Comparison of ENCODE assay signal across 37 cellular contexts in genomic region chr10:22752272-22752671, GRCh38. TPM values are rescaled to one million over a fixed set of nuclear protein-coding genes. Genes with fewer than 3 reads are reported as not detected.
DNase-seq lines count a peak whose midpoint lies in the region; ATAC-seq lines count a peak whose summit lies in the region.
"Had no signal": no experiment of that assay in that cellular context is flagged by ENCODE, and none has a peak within 500 bp of the region (broad histone marks: within the 10 kb centered on the region; RNA-seq: fewer than 3 reads in every experiment).

No MANE protein-coding gene starts in this region.

- H3K4me3 ChIP-seq in ACC112 (ENCODE audit: low read depth, low read length), result no peak overlapping the region
- H3K4me3 ChIP-seq: coronary artery, GM23338, mucosa of descending colon, right lobe of liver, spleen, thoracic aorta had no signal

- H3K4me1 ChIP-seq in ACC112 (ENCODE audit: control insufficient read depth, insufficient read depth, low read length, unreplicated experiment), result peaks cover 13% of the 10 kb centered on the region
- H3K4me1 ChIP-seq: right lobe of liver had no signal

- no peaks in the 10 kb centered on the region for H3K27me3 Mint-ChIP-seq in activated CD4-positive, alpha-beta memory T cell treated with anti-CD3 and anti-CD28 coated beads, Interleukin-2, amount 10 ng/mL, durations not matched to agents 7 days and 5 days
- H3K27me3 Mint-ChIP-seq: activated CD4-positive, alpha-beta memory T cell treated with anti-CD3 and anti-CD28 coated beads for 36 hours; IgD-negative memory B cell; progenitor cell of endocrine pancreas; stimulated activated naive CD8-positive, alpha-beta T cell treated with anti-CD3 and anti-CD28 coated beads, Interleukin-15, Interleukin-2, amounts not matched to agents 100 ng/mL and 50 ng/mL, for 24 hours had no signal

- POLR2A ChIA-PET in activated CD4-positive, alpha-beta memory T cell treated with anti-CD3 and anti-CD28 coated beads, Interleukin-2, amount 10 ng/mL, durations not matched to agents 7 days and 5 days (lab: Charles Lee), result no interaction called here

- no peaks in the 10 kb centered on the region for H3K36me3 Mint-ChIP-seq in activated CD4-positive, alpha-beta memory T cell treated with anti-CD3 and anti-CD28 coated beads, Interleukin-2, amount 10 ng/mL, durations not matched to agents 7 days and 5 days (ENCODE audit: low read depth)
- H3K36me3 Mint-ChIP-seq: activated CD4-positive, alpha-beta memory T cell treated with anti-CD3 and anti-CD28 coated beads for 36 hours; IgD-negative memory B cell; natural killer cell had no signal

- H3K27me3 ChIP-seq in ACC112 (ENCODE audit: insufficient read depth, low read length), result no peaks in the 10 kb centered on the region
- H3K27me3 ChIP-seq: right lobe of liver, spleen had no signal

- H2AFZ ChIP-seq in ACC112 (ENCODE audit: low read length, unreplicated experiment), result peak overlapping the region; percentile 2
- H2AFZ ChIP-seq: GM23338 had no signal

- no peaks in the 10 kb centered on the region for H3K36me3 ChIP-seq in ACC112 (ENCODE audit: insufficient read depth, low read length)
- H3K36me3 ChIP-seq: right lobe of liver, spleen, thoracic aorta had no signal

- CTCF ChIA-PET in activated CD4-positive, alpha-beta memory T cell treated with anti-CD3 and anti-CD28 coated beads, Interleukin-2, amount 10 ng/mL, durations not matched to agents 7 days and 5 days (lab: Charles Lee), result no interaction called here

- DNase-seq in T-helper 9 cell (no peak), T-helper 1 cell (no peak)
- no peak for DNase-seq in activated CD4-positive, alpha-beta memory T cell treated with anti-CD3 and anti-CD28 coated beads, Interleukin-2, amount 10 ng/mL, durations not matched to agents 7 days and 5 days
- DNase-seq: activated CD4-positive, alpha-beta memory T cell treated with anti-CD3 and anti-CD28 coated beads for 36 hours; activated CD8-positive, alpha-beta memory T cell treated with anti-CD3 and anti-CD28 coated beads, Interleukin-2, amount 50 U/mL, for 48 hours; activated naive CD4-positive, alpha-beta T cell treated with Interleukin-2 at 50 U/mL for 16 hours; caudate nucleus; COR-L47; effector CD8-positive, alpha-beta T cell; HFFc6; left colon; mucosa of descending colon; natural killer cell; NCI-H1105 treated with DMSO at 0.1 percent for 48 hours; NCI-H2029; NCI-H524 treated with DMSO at 0.1 percent for 48 hours; nucleus accumbens; PC-3; right lobe of liver; spleen; stimulated activated CD4-positive, alpha-beta T cell treated with anti-CD3 and anti-CD28 coated beads, Interleukin-2, amount 100 ng/mL, for 24 hours; T-helper 2 cell had no signal

- H3K27ac ChIP-seq in ACC112 (ENCODE audit: low read depth, low read length), result no peak overlapping the region
- H3K27ac ChIP-seq: 22Rv1, C4-2B, coronary artery, right lobe of liver, thoracic aorta had no signal

- H3K4me1 Mint-ChIP-seq in activated CD4-positive, alpha-beta memory T cell treated with anti-CD3 and anti-CD28 coated beads, Interleukin-2, amount 10 ng/mL, durations not matched to agents 7 days and 5 days, result no peaks in the 10 kb centered on the region
- H3K4me1 Mint-ChIP-seq: GM23338 had no signal

- H3K4me3 Mint-ChIP-seq in activated CD4-positive, alpha-beta memory T cell treated with anti-CD3 and anti-CD28 coated beads, Interleukin-2, amount 10 ng/mL, durations not matched to agents 7 days and 5 days, result no peak overlapping the region
- H3K4me3 Mint-ChIP-seq: activated CD4-positive, alpha-beta memory T cell treated with anti-CD3 and anti-CD28 coated beads for 36 hours; activated T-helper 1 cell treated with anti-CD3 and anti-CD28 coated beads, Interleukin-12 subunit alpha, Interleukin-12 subunit beta, Interleukin-2, Interleukin-4 antibody, amounts not matched to agents 30 ng/mL and 10 ng/mL and 1 ng/mL, durations not matched to agents 14 hours and 24 hours and 36 hours; GM23338; HFFc6; IgD-negative memory B cell; natural killer cell; stimulated activated naive CD8-positive, alpha-beta T cell treated with anti-CD3 and anti-CD28 coated beads, Interleukin-15, Interleukin-2, amounts not matched to agents 100 ng/mL and 50 ng/mL, for 24 hours had no signal

- no peaks in the 10 kb centered on the region for H3K9me3 Mint-ChIP-seq in activated CD4-positive, alpha-beta memory T cell treated with anti-CD3 and anti-CD28 coated beads, Interleukin-2, amount 10 ng/mL, durations not matched to agents 7 days and 5 days
- H3K9me3 Mint-ChIP-seq: activated T-helper 1 cell treated with anti-CD3 and anti-CD28 coated beads, Interleukin-12 subunit alpha, Interleukin-12 subunit beta, Interleukin-2, Interleukin-4 antibody, amounts not matched to agents 30 ng/mL and 10 ng/mL and 1 ng/mL, durations not matched to agents 14 hours and 24 hours and 36 hours; GM23338; HFFc6; IgD-negative memory B cell; natural killer cell; stimulated activated naive CD8-positive, alpha-beta T cell treated with anti-CD3 and anti-CD28 coated beads, Interleukin-15, Interleukin-2, amounts not matched to agents 100 ng/mL and 50 ng/mL, for 24 hours had no signal

- no peak overlapping the region for H3K27ac Mint-ChIP-seq in activated CD4-positive, alpha-beta memory T cell treated with anti-CD3 and anti-CD28 coated beads, Interleukin-2, amount 10 ng/mL, durations not matched to agents 7 days and 5 days
- H3K27ac Mint-ChIP-seq: activated CD4-positive, alpha-beta memory T cell treated with anti-CD3 and anti-CD28 coated beads for 36 hours; activated T-helper 1 cell treated with anti-CD3 and anti-CD28 coated beads, Interleukin-12 subunit alpha, Interleukin-12 subunit beta, Interleukin-2, Interleukin-4 antibody, amounts not matched to agents 30 ng/mL and 10 ng/mL and 1 ng/mL, durations not matched to agents 14 hours and 24 hours and 36 hours; GM23338; HFFc6; IgD-negative memory B cell; natural killer cell; progenitor cell of endocrine pancreas; stimulated activated naive CD8-positive, alpha-beta T cell treated with anti-CD3 and anti-CD28 coated beads, Interleukin-15, Interleukin-2, amounts not matched to agents 100 ng/mL and 50 ng/mL, for 24 hours had no signal

- ATAC-seq in GM19035 (IDR thresholded peaks at IDR 0.05; ENCODE audit: unreplicated experiment) (peak; percentile 55), GM21723 (IDR thresholded peaks at IDR 0.05; ENCODE audit: unreplicated experiment) (peak; percentile 68), HG03354 (IDR thresholded peaks at IDR 0.05; ENCODE audit: poor library complexity, severe bottlenecking, unreplicated experiment) (peak; percentile 60), HG03025 (IDR thresholded peaks at IDR 0.05; ENCODE audit: low FRiP score, unreplicated experiment) (no peak)
- ATAC-seq: activated CD4-positive, CD25-positive, alpha-beta regulatory T cell treated with anti-CD3 and anti-CD28 coated beads, Interleukin-2, amount 50 U/mL, for 24 hours; GM23338; left colon; mucosa of descending colon; PC-3; right lobe of liver had no signal

- no peaks in the 10 kb centered on the region for H3K79me2 ChIP-seq in ACC112 (ENCODE audit: control insufficient read depth, insufficient read depth, low read length, unreplicated experiment)

RNA-seq across cellular contexts. Expression of gene PIP4K2A, which starts 37.9 kb away (rescaled TPM):
- total RNA-seq in activated CD4-positive, alpha-beta memory T cell treated with anti-CD3 and anti-CD28 coated beads, Interleukin-2, amount 10 ng/mL, durations not matched to agents 7 days and 5 days, result 100 to 1,000 TPM; 126 to 137 TPM
